1 cellular context compared by ENCODE assay signal in the genomic region with DNA sequence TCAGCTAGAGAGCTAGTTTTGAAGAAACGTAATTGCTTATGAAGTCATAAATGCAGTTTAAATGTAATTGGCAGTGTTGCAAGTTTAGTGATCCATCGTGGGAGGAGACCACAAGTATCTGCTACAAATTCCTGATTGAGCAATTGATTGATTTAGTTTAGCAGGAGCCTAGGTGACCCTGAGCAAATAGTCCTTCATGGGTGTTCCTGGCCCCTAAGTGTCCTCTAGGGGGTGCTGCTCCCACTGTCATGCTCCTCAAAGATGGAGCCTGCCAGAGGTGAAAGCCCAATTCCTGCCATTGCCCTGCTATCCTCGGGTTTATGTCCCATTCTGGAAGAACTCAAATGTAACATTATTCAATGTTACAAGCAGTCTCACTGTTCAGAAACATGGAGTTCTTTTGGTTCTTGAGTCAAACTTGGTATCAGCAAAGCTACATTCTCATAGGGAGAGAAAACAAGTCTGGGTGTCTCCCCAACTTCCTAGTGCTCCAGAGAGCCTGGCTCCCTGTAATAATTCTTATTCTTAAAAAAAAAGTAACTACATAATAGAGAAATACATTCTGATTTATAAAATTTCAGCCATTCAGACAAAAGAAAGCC.
TF ChIP-seq lines count a peak whose summit lies in the region.

No MANE protein-coding gene starts in this region.

TF ChIP-seq in K562, 482 proteins besides CTCF, POLR2A, EP300 and RAD21 (continued from another document):
- TF ChIP-seq ESRRA (IDR thresholded peaks at IDR 0.05; ENCODE audit: borderline replicate concordance, low read depth): peak; percentile 43; the same call in 1 of the 2 replicates
TF ChIP-seq in K562: peak in this region for 21.
